24 cellular contexts compared by ENCODE assay signal in genomic region chr5:143121135-143121474, GRCh38.
DNase-seq lines count a peak whose midpoint lies in the region; ATAC-seq and TF ChIP-seq lines count a peak whose summit lies in the region.
"Had no signal": no experiment of that assay in that cellular context is flagged by ENCODE, and none has a peak within 500 bp of the region (broad histone marks: within the 10 kb centered on the region; RNA-seq: fewer than 3 reads in every experiment).

No MANE protein-coding gene starts in this region.

- ATAC-seq in IMR-90 (ENCODE audit: low read depth) (no peak), lower lobe of right lung (no peak)
- ATAC-seq: right lobe of liver; stimulated activated memory B cell treated with anti-CD40 and anti-IgM and Interleukin-4, amounts not matched to agents 10 μg/mL and 1 μg/mL and 100 μg/mL, for 72 hours had no signal

- dilution Hi-C loops in IMR-90 (cut with HindIII; ENCODE audit: low sequenced_read_pairs, unreplicated experiment): no loop called here

- H4K20me1 ChIP-seq in IMR-90 (ENCODE audit: insufficient read depth, low read length): no peaks in the 10 kb centered on the region
- no peaks in the 10 kb centered on the region for H4K20me1 ChIP-seq in osteoblast (ENCODE audit: insufficient read depth, low read length)

- peak overlapping the region; percentile 39 for H3K27ac Mint-ChIP-seq in activated CD4-positive, alpha-beta T cell treated with anti-CD3 and anti-CD28 coated beads, Interleukin-2, amount 10 ng/mL, durations not matched to agents 24 days and 14 days
- peak overlapping the region; percentile 77 for H3K27ac Mint-ChIP-seq in activated T-helper 1 cell treated with anti-CD3 and anti-CD28 coated beads, Interleukin-12 subunit alpha, Interleukin-12 subunit beta, Interleukin-2, Interleukin-4 antibody, amounts not matched to agents 30 ng/mL and 10 ng/mL and 1 ng/mL, durations not matched to agents 14 hours and 24 hours and 36 hours
- H3K27ac Mint-ChIP-seq: activated CD4-positive, alpha-beta T cell treated with anti-CD3 and anti-CD28 coated beads, Interleukin-2, amount 10 ng/mL, durations not matched to agents 7 days and 5 days; activated naive CD4-positive, alpha-beta T cell treated with anti-CD3 and anti-CD28 coated beads, Interleukin-2, amount 10 ng/mL, durations not matched to agents 7 days and 5 days; neural progenitor cell; stimulated activated memory B cell treated with anti-CD40 and anti-IgM and Interleukin-4, amounts not matched to agents 10 μg/mL and 1 μg/mL and 100 μg/mL, for 72 hours had no signal

- H2BK20ac ChIP-seq in IMR-90 (ENCODE audit: low read depth, low read length): no peak overlapping the region

- H3K36me3 ChIP-seq in IMR-90 (ENCODE audit: control insufficient read depth, insufficient read depth, low read length) (no peaks in the 10 kb centered on the region), neutrophil (peaks cover 7% of the 10 kb centered on the region), osteoblast (ENCODE audit: insufficient read depth, low read length) (no peaks in the 10 kb centered on the region), lower lobe of right lung (no peaks in the 10 kb centered on the region)
- H3K36me3 ChIP-seq: breast epithelium, neural progenitor cell, right lobe of liver had no signal

- H3K9me3 ChIP-seq in IMR-90 (ENCODE audit: control insufficient read depth, insufficient read depth, low read length) (no peaks in the 10 kb centered on the region), neutrophil (no peaks in the 10 kb centered on the region), osteoblast (ENCODE audit: low read depth, low read length) (no peaks in the 10 kb centered on the region), lower lobe of right lung (no peaks in the 10 kb centered on the region)
- H3K9me3 ChIP-seq: breast epithelium, right lobe of liver, testis had no signal

- H4K8ac ChIP-seq in IMR-90 (ENCODE audit: low read depth in 2 of 2, low read length in 2 of 2): no peak overlapping the region

- H3K27me3 Mint-ChIP-seq in activated CD4-positive, alpha-beta T cell treated with anti-CD3 and anti-CD28 coated beads, Interleukin-2, amount 10 ng/mL, durations not matched to agents 24 days and 14 days: no peaks in the 10 kb centered on the region
- peaks cover 1% of the 10 kb centered on the region for H3K27me3 Mint-ChIP-seq in activated T-helper 1 cell treated with anti-CD3 and anti-CD28 coated beads, Interleukin-12 subunit alpha, Interleukin-12 subunit beta, Interleukin-2, Interleukin-4 antibody, amounts not matched to agents 30 ng/mL and 10 ng/mL and 1 ng/mL, durations not matched to agents 14 hours and 24 hours and 36 hours (ENCODE audit: insufficient read depth)
- H3K27me3 Mint-ChIP-seq: activated CD4-positive, alpha-beta T cell treated with anti-CD3 and anti-CD28 coated beads, Interleukin-2, amount 10 ng/mL, durations not matched to agents 7 days and 5 days; activated naive CD4-positive, alpha-beta T cell treated with anti-CD3 and anti-CD28 coated beads, Interleukin-2, amount 10 ng/mL, durations not matched to agents 7 days and 5 days; stimulated activated memory B cell treated with anti-CD40 and anti-IgM and Interleukin-4, amounts not matched to agents 10 μg/mL and 1 μg/mL and 100 μg/mL, for 72 hours had no signal

- no peak overlapping the region for H3K4me3 Mint-ChIP-seq in activated CD4-positive, alpha-beta T cell treated with anti-CD3 and anti-CD28 coated beads, Interleukin-2, amount 10 ng/mL, durations not matched to agents 24 days and 14 days
- H3K4me3 Mint-ChIP-seq in activated T-helper 1 cell treated with anti-CD3 and anti-CD28 coated beads, Interleukin-12 subunit alpha, Interleukin-12 subunit beta, Interleukin-2, Interleukin-4 antibody, amounts not matched to agents 30 ng/mL and 10 ng/mL and 1 ng/mL, durations not matched to agents 14 hours and 24 hours and 36 hours: no peak overlapping the region
- H3K4me3 Mint-ChIP-seq: activated CD4-positive, alpha-beta T cell treated with anti-CD3 and anti-CD28 coated beads, Interleukin-2, amount 10 ng/mL, durations not matched to agents 7 days and 5 days; activated naive CD4-positive, alpha-beta T cell treated with anti-CD3 and anti-CD28 coated beads, Interleukin-2, amount 10 ng/mL, durations not matched to agents 7 days and 5 days; CD14-positive monocyte; neural progenitor cell; stimulated activated memory B cell treated with anti-CD40 and anti-IgM and Interleukin-4, amounts not matched to agents 10 μg/mL and 1 μg/mL and 100 μg/mL, for 72 hours had no signal

- H3K36me3 Mint-ChIP-seq in activated CD4-positive, alpha-beta T cell treated with anti-CD3 and anti-CD28 coated beads, Interleukin-2, amount 10 ng/mL, durations not matched to agents 24 days and 14 days (ENCODE audit: low read depth): peaks cover 20% of the 10 kb centered on the region
- H3K36me3 Mint-ChIP-seq in activated T-helper 1 cell treated with anti-CD3 and anti-CD28 coated beads, Interleukin-12 subunit alpha, Interleukin-12 subunit beta, Interleukin-2, Interleukin-4 antibody, amounts not matched to agents 30 ng/mL and 10 ng/mL and 1 ng/mL, durations not matched to agents 14 hours and 24 hours and 36 hours (ENCODE audit: low read depth): peaks cover 21% of the 10 kb centered on the region

- no peak overlapping the region for H2AK5ac ChIP-seq in IMR-90 (ENCODE audit: low read depth, low read length)

- H3K56ac ChIP-seq in IMR-90 (ENCODE audit: extremely low read depth, insufficient read depth, low read length): no peak overlapping the region

- no peak overlapping the region for H2BK15ac ChIP-seq in IMR-90 (ENCODE audit: low read depth, low read length)

- H3K4me2 ChIP-seq in IMR-90 (ENCODE audit: low read depth, low read length): no peak overlapping the region
- no peak overlapping the region for H3K4me2 ChIP-seq in osteoblast (ENCODE audit: insufficient read depth, low read length)
- H3K4me2 ChIP-seq: neural progenitor cell had no signal

- no peaks in the 10 kb centered on the region; the same call in 1 of the 2 replicates for H3K9me1 ChIP-seq in IMR-90 (ENCODE audit: insufficient read depth, low read length)

- H4K5ac ChIP-seq in IMR-90 (ENCODE audit: low read depth, low read length): no peak overlapping the region

- TF ChIP-seq CTCF in IMR-90 (conservative IDR thresholded peaks at IDR 0.05; ENCODE audit: low read depth, low read length): no peak
- TF ChIP-seq CTCF in neutrophil (IDR thresholded peaks at IDR 0.05): no peak
- no peak for TF ChIP-seq CTCF in osteoblast (IDR thresholded peaks at IDR 0.05; ENCODE audit: extremely low read depth, low read depth, low read length)
- TF ChIP-seq CTCF in lower lobe of right lung (IDR thresholded peaks at IDR 0.05): no peak

- DNase-seq in activated CD4-positive, alpha-beta T cell treated with anti-CD3 and anti-CD28 coated beads, Interleukin-2, amount 10 ng/mL, durations not matched to agents 24 days and 14 days: no peak
- DNase-seq in activated CD4-positive, alpha-beta T cell treated with anti-CD3 and anti-CD28 coated beads, Interleukin-2, amount 50 U/mL, for 48 hours: no peak
- no peak for DNase-seq in IMR-90
- no peak for DNase-seq in activated T-helper 1 cell treated with anti-CD3 and anti-CD28 coated beads, Interleukin-12 subunit alpha, Interleukin-12 subunit beta, Interleukin-2, Interleukin-4 antibody, amounts not matched to agents 30 ng/mL and 10 ng/mL and 1 ng/mL, durations not matched to agents 14 hours and 24 hours and 36 hours (ENCODE audit: low spot score)
- no peak for DNase-seq in osteoblast (ENCODE audit: insufficient read length, low spot score, missing footprints)
- no peak for DNase-seq in lower lobe of right lung
- DNase-seq in NOMO-1 treated with DMSO at 0.1 percent for 48 hours (lab: John Stamatoyannopoulos, UW; ENCODE audit: unreplicated experiment): no peak
- DNase-seq: 8988T; activated CD4-positive, alpha-beta T cell treated with anti-CD3 and anti-CD28 coated beads, Interleukin-2, amount 10 ng/mL, durations not matched to agents 7 days and 5 days; activated naive CD4-positive, alpha-beta T cell treated with anti-CD3 and anti-CD28 coated beads, Interleukin-2, amount 10 ng/mL, durations not matched to agents 7 days and 5 days; effector CD8-positive, alpha-beta T cell; GM23248; head of caudate nucleus; NCI-H1694; NK-92 treated with Interleukin-12 subunit alpha and Interleukin-12 subunit beta, amount 100 ng/mL, for 24 hours; right lobe of liver; Right ventricle myocardium superior; stimulated activated CD4-positive, alpha-beta T cell treated with anti-CD3 and anti-CD28 coated beads, Interleukin-2, amount 100 ng/mL, for 48 hours; testis had no signal

- H3K4me1 Mint-ChIP-seq in activated CD4-positive, alpha-beta T cell treated with anti-CD3 and anti-CD28 coated beads, Interleukin-2, amount 10 ng/mL, durations not matched to agents 24 days and 14 days: peaks cover 37% of the 10 kb centered on the region
- H3K4me1 Mint-ChIP-seq in activated T-helper 1 cell treated with anti-CD3 and anti-CD28 coated beads, Interleukin-12 subunit alpha, Interleukin-12 subunit beta, Interleukin-2, Interleukin-4 antibody, amounts not matched to agents 30 ng/mL and 10 ng/mL and 1 ng/mL, durations not matched to agents 14 hours and 24 hours and 36 hours (ENCODE audit: low read depth): peaks cover 66% of the 10 kb centered on the region

- no peaks in the 10 kb centered on the region for H3K27me3 ChIP-seq in IMR-90 (ENCODE audit: control insufficient read depth, insufficient read depth, low read length)
- no peaks in the 10 kb centered on the region for H3K27me3 ChIP-seq in neutrophil
- no peaks in the 10 kb centered on the region for H3K27me3 ChIP-seq in osteoblast (ENCODE audit: insufficient read depth, low read length)
- H3K27me3 ChIP-seq in lower lobe of right lung (ENCODE audit: low read depth): no peaks in the 10 kb centered on the region
- H3K27me3 ChIP-seq: breast epithelium, neural progenitor cell, right lobe of liver, testis had no signal

- H3K4me1 ChIP-seq in IMR-90 (ENCODE audit: control insufficient read depth, insufficient read depth, low read length) (no peaks in the 10 kb centered on the region; the same call in 1 of the 2 replicates), neutrophil (ENCODE audit: control insufficient read depth in 1 of 2, insufficient read depth in 1 of 2, low read depth in 1 of 2, low read length in 1 of 2) (peaks cover 63 to 78% of the 10 kb centered on the region in 2 experiments), osteoblast (ENCODE audit: insufficient read depth, low read length) (no peaks in the 10 kb centered on the region), lower lobe of right lung (peaks cover 10% of the 10 kb centered on the region)
- H3K4me1 ChIP-seq: breast epithelium, right lobe of liver had no signal

- H2BK5ac ChIP-seq in IMR-90 (ENCODE audit: low read depth, low read length, poor library complexity, severe bottlenecking): no peak overlapping the region

- BruUV-seq in IMR-90 (replicated peaks; lab: Mats Ljungman, UMichigan): no TSS peak

- intact Hi-C loops in activated CD4-positive, alpha-beta T cell treated with anti-CD3 and anti-CD28 coated beads, Interleukin-2, amount 10 ng/mL, durations not matched to agents 24 days and 14 days (cut with micrococcal nuclease): loop anchor here (5.0 kb wide), 1 partner anchor 99 kb away; no protein-coding TSS in a partner anchor
- intact Hi-C loops in IMR-90 (cut with micrococcal nuclease): no loop called here
- intact Hi-C loops in activated T-helper 1 cell treated with anti-CD3 and anti-CD28 coated beads, Interleukin-12 subunit alpha, Interleukin-12 subunit beta, Interleukin-2, Interleukin-4 antibody, amounts not matched to agents 30 ng/mL and 10 ng/mL and 1 ng/mL, durations not matched to agents 14 hours and 24 hours and 36 hours (cut with micrococcal nuclease): loop anchor here (5.0 kb wide), 1 partner anchor 281 kb away; the partner anchor contains the start of gene NR3C1
- intact Hi-C loops in lower lobe of right lung (cut with DNase I): no loop called here

- no peak overlapping the region for H3K4ac ChIP-seq in IMR-90 (ENCODE audit: low read depth, low read length)

- H3K4me3 ChIP-seq in IMR-90 (ENCODE audit: insufficient read depth, low read depth, low read length) (no peak overlapping the region), neutrophil (ENCODE audit: low read depth in 1 of 2, low read length in 1 of 2) (no peak overlapping the region), osteoblast (ENCODE audit: insufficient read depth, low read length) (no peak overlapping the region), lower lobe of right lung (no peak overlapping the region)
- H3K4me3 ChIP-seq: breast epithelium, GM23248, neural progenitor cell, right lobe of liver, testis had no signal

- 100% methylated on average over 1 of the region's 3 CpGs; no CpG with 5 or more reads in 1 of the 2 experiments for WGBS in IMR-90 (ENCODE audit: extremely low coverage in 2 of 2, insufficient read length in 1 of 2), 2 experiments

- no peak overlapping the region for H2AK9ac ChIP-seq in IMR-90 (replicated peaks; ENCODE audit: low read depth, low read length, poor library complexity)

- in situ Hi-C loops in IMR-90 (cut with MboI; ENCODE audit: low sequenced_read_pairs): no loop called here

- H2AFZ ChIP-seq in IMR-90 (replicated peaks; ENCODE audit: low read length, poor library complexity): no peak overlapping the region
- H2AFZ ChIP-seq in osteoblast (ENCODE audit: low read length): no peak overlapping the region
- H2AFZ ChIP-seq: GM23248, neural progenitor cell had no signal

- TF ChIP-seq RAD21 in IMR-90 (IDR thresholded peaks at IDR 0.05; ENCODE audit: low read length): no peak

- no peak overlapping the region for H3K9ac ChIP-seq in IMR-90 (ENCODE audit: low read depth, low read length)
- H3K9ac ChIP-seq: GM23248, neural progenitor cell had no signal

- no peaks in the 10 kb centered on the region for H3K79me1 ChIP-seq in IMR-90 (ENCODE audit: low read depth in 1 of 2, low read length in 2 of 2)

- no peak for TF ChIP-seq POLR2A in IMR-90 (IDR thresholded peaks at IDR 0.05; ENCODE audit: low read depth, low read length)

- H4K91ac ChIP-seq in IMR-90 (ENCODE audit: insufficient read depth, low read depth, low read length): no peak overlapping the region

- CTCF ChIA-PET in IMR-90 (lab: Yijun Ruan, JAX): no interaction called here

- no peak overlapping the region for H3K23ac ChIP-seq in IMR-90 (ENCODE audit: low read depth, low read length)

- H3K27ac ChIP-seq in IMR-90 (ENCODE audit: insufficient read depth, low read length) (no peak overlapping the region), neutrophil (peak overlapping the region; percentile 99), osteoblast (ENCODE audit: low read depth, low read length) (no peak overlapping the region), lower lobe of right lung (no peak overlapping the region)
- H3K27ac ChIP-seq: breast epithelium, GM23248, neural progenitor cell, right lobe of liver, testis had no signal

- 0 out of 2 replicates have a peak overlapping the region, but pooled peaks have one; percentile 21 for H3K14ac ChIP-seq in IMR-90 (replicated peaks; ENCODE audit: low read depth, low read length)

- no peak overlapping the region for H2BK120ac ChIP-seq in IMR-90 (ENCODE audit: low read depth, low read length)

- H3K18ac ChIP-seq in IMR-90 (ENCODE audit: low read depth, low read length): no peak overlapping the region

- no peaks in the 10 kb centered on the region for H3K9me3 Mint-ChIP-seq in activated CD4-positive, alpha-beta T cell treated with anti-CD3 and anti-CD28 coated beads, Interleukin-2, amount 10 ng/mL, durations not matched to agents 24 days and 14 days
- no peaks in the 10 kb centered on the region for H3K9me3 Mint-ChIP-seq in activated T-helper 1 cell treated with anti-CD3 and anti-CD28 coated beads, Interleukin-12 subunit alpha, Interleukin-12 subunit beta, Interleukin-2, Interleukin-4 antibody, amounts not matched to agents 30 ng/mL and 10 ng/mL and 1 ng/mL, durations not matched to agents 14 hours and 24 hours and 36 hours
- H3K9me3 Mint-ChIP-seq: activated CD4-positive, alpha-beta T cell treated with anti-CD3 and anti-CD28 coated beads, Interleukin-2, amount 10 ng/mL, durations not matched to agents 7 days and 5 days; activated naive CD4-positive, alpha-beta T cell treated with anti-CD3 and anti-CD28 coated beads, Interleukin-2, amount 10 ng/mL, durations not matched to agents 7 days and 5 days; neural progenitor cell; stimulated activated memory B cell treated with anti-CD40 and anti-IgM and Interleukin-4, amounts not matched to agents 10 μg/mL and 1 μg/mL and 100 μg/mL, for 72 hours had no signal

- POLR2A ChIA-PET in IMR-90 (lab: Charles Lee; ENCODE audit: unreplicated experiment): no interaction called here

- H3K79me2 ChIP-seq in osteoblast (ENCODE audit: insufficient read depth, low read length): no peaks in the 10 kb centered on the region

Comparison
In these comparisons a context has a peak if more than half of its experiments do, and no peak if none do; other contexts are left out.
1. intact Hi-C loops: an anchor here in activated CD4-positive, alpha-beta T cell treated with anti-CD3 and anti-CD28 coated beads, Interleukin-2, amount 10 ng/mL, durations not matched to agents 24 days and 14 days (5.0 kb wide) and activated T-helper 1 cell treated with anti-CD3 and anti-CD28 coated beads, Interleukin-12 subunit alpha, Interleukin-12 subunit beta, Interleukin-2, Interleukin-4 antibody, amounts not matched to agents 30 ng/mL and 10 ng/mL and 1 ng/mL, durations not matched to agents 14 hours and 24 hours and 36 hours (5.0 kb wide); none called in IMR-90 and lower lobe of right lung.